ENCODE assay signal across 8 cellular contexts in the genomic region with DNA sequence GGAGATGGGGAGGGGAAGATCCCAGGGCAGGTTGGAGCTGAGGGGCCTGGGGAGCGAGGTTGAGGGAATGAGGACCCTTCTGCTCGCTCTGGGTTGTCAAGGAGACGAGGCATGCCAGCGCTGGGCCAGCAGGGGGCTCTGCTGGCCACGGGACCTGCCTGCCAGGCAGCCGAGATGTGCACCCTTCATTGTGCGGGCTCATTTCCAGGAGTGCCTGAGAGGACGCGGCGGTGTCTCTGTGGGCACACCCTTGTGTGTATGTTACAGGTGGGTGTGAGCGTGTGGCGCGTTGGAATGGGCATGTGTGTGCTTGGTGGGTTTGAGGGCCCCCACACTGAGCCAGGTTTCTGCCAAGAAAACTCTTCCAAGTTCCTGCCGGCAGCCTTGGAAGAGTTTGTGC. TPM values are rescaled to one million over a fixed set of nuclear protein-coding genes. Genes with fewer than 3 reads are reported as not detected.
DNase-seq lines count a peak whose midpoint lies in the region; ATAC-seq and TF ChIP-seq lines count a peak whose summit lies in the region.

No MANE protein-coding gene starts in this region.

- in situ Hi-C loops in SK-MEL-5 (cut with HindIII; ENCODE audit: low pct_unique_long_range_greater_than_20kb, low sequenced_read_pairs), result no loop called here

- H3K9me3 Mint-ChIP-seq in activated naive CD4-positive, alpha-beta T cell treated with anti-CD3 and anti-CD28 coated beads, Interleukin-2, amount 50 U/mL, for 24 hours, result no peaks in the 10 kb centered on the region

- intact Hi-C loops in heart right ventricle (cut with DNase I), result loop anchor here in 9 of 10 donors (2.0 to 5.0 kb wide), 5 partner anchors 33 to 43 kb away; no protein-coding TSS in a partner anchor

- no peaks in the 10 kb centered on the region for H3K36me3 ChIP-seq in heart right ventricle

- DNase-seq in Daoy (ENCODE audit: low read depth) (peak; percentile 71), LoVo (ENCODE audit: low spot score) (peak; percentile 64), SK-MEL-5 (ENCODE audit: low read depth, low spot score) (peak; percentile 71), heart right ventricle (peak; percentile 73 to 75), renal cortical epithelial cell (ENCODE audit: low read depth) (peak; percentile 31)

- H3K4me1 Mint-ChIP-seq in activated naive CD4-positive, alpha-beta T cell treated with anti-CD3 and anti-CD28 coated beads, Interleukin-2, amount 50 U/mL, for 24 hours, result no peaks in the 10 kb centered on the region

- no peaks in the 10 kb centered on the region for H3K36me3 Mint-ChIP-seq in activated naive CD4-positive, alpha-beta T cell treated with anti-CD3 and anti-CD28 coated beads, Interleukin-2, amount 50 U/mL, for 24 hours

- no peak overlapping the region for H3K4me3 Mint-ChIP-seq in activated naive CD4-positive, alpha-beta T cell treated with anti-CD3 and anti-CD28 coated beads, Interleukin-2, amount 50 U/mL, for 24 hours

- no peaks in the 10 kb centered on the region for H3K9me3 ChIP-seq in heart right ventricle

- 4 to 6% methylated on average over 14 of the region's 14 CpGs for WGBS in heart right ventricle, 2 donors

- TF ChIP-seq CTCF in heart right ventricle (IDR thresholded peaks at IDR 0.05), result peak; percentile 80 to 96 (median 88)

- no peaks in the 10 kb centered on the region for H3K27me3 Mint-ChIP-seq in activated naive CD4-positive, alpha-beta T cell treated with anti-CD3 and anti-CD28 coated beads, Interleukin-2, amount 50 U/mL, for 24 hours

- peak overlapping the region in 3 of 10 donors; percentile 9 to 17 (median 13) for H3K4me3 ChIP-seq in heart right ventricle

- peak overlapping the region in 7 of 10 donors; percentile 70 to 91 (median 81) for H3K27ac ChIP-seq in heart right ventricle

- ATAC-seq in heart right ventricle, result peak; percentile 63 to 78 (median 70)
- no peak for ATAC-seq in GM19452 (IDR thresholded peaks at IDR 0.05; ENCODE audit: unreplicated experiment)
- no peak for ATAC-seq in HG02970 (IDR thresholded peaks at IDR 0.05; ENCODE audit: low FRiP score, unreplicated experiment)

- peak overlapping the region; percentile 35 for H3K27ac Mint-ChIP-seq in activated naive CD4-positive, alpha-beta T cell treated with anti-CD3 and anti-CD28 coated beads, Interleukin-2, amount 50 U/mL, for 24 hours

- peaks cover 17 to 81% (median 65%) of the 10 kb centered on the region in 9 donors for H3K4me1 ChIP-seq in heart right ventricle

- H3K27me3 ChIP-seq in heart right ventricle, result no peaks in the 10 kb centered on the region

RNA-seq across cellular contexts. Expression of gene ARHGAP23, which starts 15.9 kb away (rescaled TPM):
- total RNA-seq in Daoy (2014; rRNA removed; shearing (Covaris generic)), result 4.1 and 7.1 TPM in 2 replicates
- total RNA-seq in SK-MEL-5 (2014; rRNA removed; shearing (Covaris generic)), result 0.34 and 1.0 TPM in 2 replicates
- 0.93 and 1.3 TPM in 2 replicates for polyA plus RNA-seq in SK-MEL-5 (2015; cell fraction: cytosol; rRNA removed)
- polyA plus RNA-seq in SK-MEL-5 (2015; cell fraction: nucleus; rRNA removed), result 0.62 and 1.00 TPM in 2 replicates
- total RNA-seq in heart right ventricle (10 to 100 TPM; 48.3 to 78.4 (median 68.0) TPM), renal cortical epithelial cell (7.5 and 47.9 TPM in 2 replicates)
- 10 to 100 TPM; 31.5 to 33.2 TPM for polyA plus RNA-seq in heart right ventricle

Comparison
In these comparisons a context has a peak if more than half of its experiments do, and no peak if none do; other contexts are left out.
1. ATAC-seq: peak in heart right ventricle (8 of 8); none in GM19452 (single experiment) and HG02970 (single experiment).
2. Peak in every context shown above with its lines, with median percentiles within 50 percentile points of each other: DNase-seq.